ENCODE assay signal across 17 cellular contexts in genomic region chr6:117138920-117139319, GRCh38.
"Had no signal": no experiment of that assay in that cellular context is flagged by ENCODE, and none has a peak within 500 bp of the region (broad histone marks: within the 10 kb centered on the region; RNA-seq: fewer than 3 reads in every experiment).

No MANE protein-coding gene starts in this region.

- H3K36me3 ChIP-seq: neutrophil, sigmoid colon, suprapubic skin, upper lobe of left lung had no signal

- H3K27ac ChIP-seq: neutrophil, suprapubic skin, upper lobe of left lung had no signal

- H3K27me3 ChIP-seq: neutrophil, sigmoid colon, suprapubic skin, upper lobe of left lung had no signal

- H3K4me1 ChIP-seq: suprapubic skin, upper lobe of left lung had no signal

- H3K4me3 ChIP-seq: sigmoid colon, suprapubic skin, upper lobe of left lung had no signal

- ATAC-seq: esophagus mucosa; left lobe of liver; naive thymus-derived CD4-positive, alpha-beta T cell; SK-N-SH treated with all-trans-retinoic acid at 6 μM for 48 hours; stimulated activated naive CD8-positive, alpha-beta T cell treated with anti-CD3 and anti-CD28 coated beads, Interleukin-15, Interleukin-2, amounts not matched to agents 100 U/mL and 50 U/mL, for 24 hours; T-helper 17 cell had no signal

- DNase-seq: activated CD4-positive, alpha-beta T cell treated with anti-CD3 and anti-CD28 coated beads, Interleukin-2, amount 10 ng/mL, durations not matched to agents 7 days and 5 days; activated CD4-positive, CD25-positive, alpha-beta regulatory T cell; activated naive CD4-positive, alpha-beta T cell treated with anti-CD3 and anti-CD28 coated beads, Interleukin-2, amount 10 ng/mL, durations not matched to agents 7 days and 5 days; activated T-cell treated with anti-CD3 and anti-CD28 coated beads for 4 hours; cerebellar nuclear complex; naive thymus-derived CD4-positive, alpha-beta T cell; sigmoid colon; stimulated activated CD4-positive, alpha-beta T cell treated with anti-CD3 and anti-CD28 coated beads, Interleukin-4, amount 100 ng/mL, for 1 hour; stimulated activated CD8-positive, alpha-beta memory T cell treated with anti-CD3 and anti-CD28 coated beads, Interleukin-4, amount 100 ng/mL, for 48 hours; stimulated activated naive CD8-positive, alpha-beta T cell treated with anti-CD3 and anti-CD28 coated beads, Interleukin-15, Interleukin-2, amounts not matched to agents 100 U/mL and 50 U/mL, for 24 hours; T-helper 17 cell; upper lobe of left lung had no signal

- H3K9me3 ChIP-seq: neutrophil, sigmoid colon, suprapubic skin, upper lobe of left lung had no signal
